ENCODE assay signal across 11 cellular contexts in genomic region chr16:82660078-82660645, GRCh38. TPM values are rescaled to one million over a fixed set of nuclear protein-coding genes. Genes with fewer than 3 reads are reported as not detected.
DNase-seq lines count a peak whose midpoint lies in the region; TF ChIP-seq lines count a peak whose summit lies in the region.
"Had no signal": no experiment of that assay in that cellular context is flagged by ENCODE, and none has a peak within 500 bp of the region (broad histone marks: within the 10 kb centered on the region; RNA-seq: fewer than 3 reads in every experiment).

No MANE protein-coding gene starts in this region.

- H2BK5ac ChIP-seq in neuronal stem cell (ENCODE audit: low read length): no peak overlapping the region

- no peaks in the 10 kb centered on the region for H3K27me3 ChIP-seq in neuronal stem cell (ENCODE audit: control insufficient read depth in 3 of 3, insufficient read depth in 3 of 3, low read depth in 1 of 3, low read length in 3 of 3)
- no peaks in the 10 kb centered on the region for H3K27me3 ChIP-seq in endodermal cell (ENCODE audit: control insufficient read depth, insufficient read depth, low read length, poor library complexity, severe bottlenecking)

- no peak overlapping the region for H3K14ac ChIP-seq in neuronal stem cell (ENCODE audit: low read length)

- H2AK5ac ChIP-seq in neuronal stem cell (ENCODE audit: low read depth, low read length): no peak overlapping the region

- H3K27ac Mint-ChIP-seq in endodermal cell: no peak overlapping the region

- no peak overlapping the region for H2AFZ ChIP-seq in neuronal stem cell (ENCODE audit: low read length)

- H2BK15ac ChIP-seq in neuronal stem cell (ENCODE audit: low read length): no peak overlapping the region

- H4K91ac ChIP-seq in neuronal stem cell (ENCODE audit: low read depth, low read length, poor library complexity): no peak overlapping the region

- no peaks in the 10 kb centered on the region for H3K9me3 Mint-ChIP-seq in endodermal cell

- no peak for TF ChIP-seq CTCF in epithelial cell of esophagus (IDR thresholded peaks at IDR 0.05; ENCODE audit: insufficient read depth, low read depth, low read length, missing control alignments)
- no peak for TF ChIP-seq CTCF in endodermal cell (conservative IDR thresholded peaks at IDR 0.05)

- H3K18ac ChIP-seq in neuronal stem cell (ENCODE audit: low read length): no peak overlapping the region

- H3K79me1 ChIP-seq in neuronal stem cell (ENCODE audit: low read depth, low read length): no peaks in the 10 kb centered on the region

- H3K4me3 ChIP-seq in epithelial cell of esophagus (ENCODE audit: low read length): no peak overlapping the region
- no peak overlapping the region for H3K4me3 ChIP-seq in neuronal stem cell (ENCODE audit: low read length in 2 of 2)
- H3K4me3 ChIP-seq in endodermal cell (ENCODE audit: low read length): no peak overlapping the region
- H3K4me3 ChIP-seq: thoracic aorta had no signal

- no peak overlapping the region for H2BK120ac ChIP-seq in neuronal stem cell (ENCODE audit: low read depth, low read length)

- peaks cover 0 to 2% of the 10 kb centered on the region in 2 donors for H3K4me1 ChIP-seq in neuronal stem cell (ENCODE audit: control insufficient read depth in 2 of 2, insufficient read depth in 1 of 2, low read depth in 1 of 2, low read length in 2 of 2)
- H3K4me1 ChIP-seq in endodermal cell (ENCODE audit: control insufficient read depth, insufficient read depth, low read length): peaks cover 21% of the 10 kb centered on the region

- H3K27ac ChIP-seq in neuronal stem cell (replicated peaks; ENCODE audit: low read length) (no peak overlapping the region), endodermal cell (ENCODE audit: low read depth, low read length) (no peak overlapping the region)
- H3K27ac ChIP-seq: thoracic aorta had no signal

- no peak overlapping the region for H3K23ac ChIP-seq in neuronal stem cell (ENCODE audit: low read depth, low read length, poor library complexity)

- H3K4me1 Mint-ChIP-seq in endodermal cell: peaks cover 34% of the 10 kb centered on the region

- no peaks in the 10 kb centered on the region for H3K27me3 Mint-ChIP-seq in endodermal cell (ENCODE audit: insufficient read depth)

- no peaks in the 10 kb centered on the region for H3K36me3 Mint-ChIP-seq in endodermal cell (ENCODE audit: low read depth)

- H3K36me3 ChIP-seq in neuronal stem cell (replicated peaks in 1 of 2; ENCODE audit: control insufficient read depth in 2 of 2, insufficient read depth in 2 of 2, low read length in 2 of 2) (no peaks in the 10 kb centered on the region), endodermal cell (ENCODE audit: control insufficient read depth, insufficient read depth, low read length) (no peaks in the 10 kb centered on the region)
- H3K36me3 ChIP-seq: thoracic aorta had no signal

- H3K4ac ChIP-seq in neuronal stem cell (ENCODE audit: low read length): no peak overlapping the region

- H3K4me2 ChIP-seq in neuronal stem cell (ENCODE audit: insufficient read depth, low read length, poor library complexity, severe bottlenecking): no peak overlapping the region

- no peak overlapping the region for H3K4me3 Mint-ChIP-seq in endodermal cell

- no peak overlapping the region for H2BK12ac ChIP-seq in neuronal stem cell (ENCODE audit: low read length)

- peak; percentile 36 for DNase-seq in activated CD4-positive, CD25-positive, alpha-beta regulatory T cell treated with anti-CD3 and anti-CD28 coated beads, Interleukin-2, amount 50 U/mL, for 72 hours
- no peak for DNase-seq in activated CD4-positive, CD25-positive, alpha-beta regulatory T cell (lab: John Stamatoyannopoulos, UW)
- DNase-seq in activated CD4-positive, alpha-beta T cell treated with anti-CD3 and anti-CD28 coated beads, Interleukin-2, amount 50 U/mL, for 48 hours: peak; percentile 38 to 50
- DNase-seq in epithelial cell of esophagus (ENCODE audit: low read depth) (peak; percentile 67), SHP77 (lab: John Stamatoyannopoulos, UW) (no peak), neuronal stem cell (ENCODE audit: low spot score) (no peak), endodermal cell (no peak)
- DNase-seq in stimulated activated CD4-positive, alpha-beta T cell treated with anti-CD3 and anti-CD28 coated beads, Interleukin-4, amount 100 ng/mL, for 4 hours: peak; percentile 12 to 24
- DNase-seq: 8988T had no signal

- H3K9ac ChIP-seq in neuronal stem cell (ENCODE audit: low read depth, low read length, poor library complexity) (no peak overlapping the region), endodermal cell (ENCODE audit: extremely low read depth, low read length, poor library complexity, severe bottlenecking) (no peak overlapping the region)

- H4K8ac ChIP-seq in neuronal stem cell (ENCODE audit: low read depth, low read length): no peak overlapping the region

- H3K9me3 ChIP-seq in neuronal stem cell (replicated peaks in 1 of 2; ENCODE audit: control insufficient read depth in 2 of 2, insufficient read depth in 1 of 2, low read depth in 1 of 2, low read length in 2 of 2): no peaks in the 10 kb centered on the region
- no peaks in the 10 kb centered on the region for H3K9me3 ChIP-seq in endodermal cell (ENCODE audit: control insufficient read depth, low read length)
- H3K9me3 ChIP-seq: thoracic aorta had no signal

- no CpG with 5 or more reads among the region's 8 CpGs for WGBS in neuronal stem cell (ENCODE audit: extremely low coverage in 2 of 2, insufficient read length in 2 of 2, insufficient replicate concordance in 1 of 2), 2 donors
- WGBS in endodermal cell (ENCODE audit: insufficient coverage in 1 of 2, insufficient read length in 1 of 2), 2 experiments: 90 to 100% methylated on average over 1 to 8 of the region's 8 CpGs

RNA-seq across cellular contexts. Expression of gene CDH13, which starts 33.4 kb away (rescaled TPM):
- polyA plus RNA-seq in neuronal stem cell (2013, experiment 1 of 2): 1.0 TPM
- 0.75 TPM for polyA plus RNA-seq in neuronal stem cell (2013, experiment 2 of 2)
- 1 to 10 TPM in 1 of 2 donors, under 1 TPM in 1; 0.86 to 1.8 TPM for total RNA-seq in endodermal cell
- 7.7 TPM for polyA plus RNA-seq in endodermal cell (2013, experiment 1 of 2)
- polyA plus RNA-seq in endodermal cell (2013, experiment 2 of 2): 12.1 TPM
- total RNA-seq: T-helper 2 cell treated with Interferon-gamma antibody and Interleukin-4, amounts not matched to agents 100 ng/mL and 5 ng/mL, for 36 hours had no signal

Comparison
In these comparisons a context has a peak if more than half of its experiments do, and no peak if none do; other contexts are left out.
1. DNase-seq: peak in activated CD4-positive, CD25-positive, alpha-beta regulatory T cell treated with anti-CD3 and anti-CD28 coated beads, Interleukin-2, amount 50 U/mL, for 72 hours (single experiment), activated CD4-positive, alpha-beta T cell treated with anti-CD3 and anti-CD28 coated beads, Interleukin-2, amount 50 U/mL, for 48 hours (2 of 2), epithelial cell of esophagus (single experiment) and stimulated activated CD4-positive, alpha-beta T cell treated with anti-CD3 and anti-CD28 coated beads, Interleukin-4, amount 100 ng/mL, for 4 hours (2 of 2); none in activated CD4-positive, CD25-positive, alpha-beta regulatory T cell (0 of 4), SHP77 (0 of 2), neuronal stem cell (single experiment) and endodermal cell (single experiment).